ENCODE assay signal across 1 cellular context in the genomic region with DNA sequence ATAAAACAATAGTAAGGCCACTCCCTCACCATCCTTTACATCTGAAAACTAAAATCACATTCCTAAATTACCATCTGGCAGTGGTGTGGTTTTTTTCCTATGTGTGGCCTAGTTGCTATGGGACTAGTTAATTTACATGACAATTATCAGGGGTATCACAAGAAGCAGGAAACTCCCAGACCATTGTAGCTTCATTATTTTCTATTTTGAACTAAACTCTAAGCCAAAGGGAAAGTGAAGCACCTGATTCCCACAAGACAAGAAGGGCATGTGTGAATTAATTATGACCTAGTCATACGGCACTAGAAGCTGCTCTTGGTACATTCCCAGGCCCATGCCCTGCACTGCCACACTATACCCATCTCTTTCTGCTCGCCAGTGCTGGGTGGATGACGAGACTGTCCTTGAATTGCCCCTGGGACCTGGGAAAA.
TF ChIP-seq lines count a peak whose summit lies in the region.

No MANE protein-coding gene starts in this region.

TF ChIP-seq in GM12878, 131 proteins besides CTCF, POLR2A, EP300 and RAD21 (continued from another document and continues in another):
- TF ChIP-seq ELK1 (IDR thresholded peaks at IDR 0.05; ENCODE audit: low read depth, low read length) (no peak), SUZ12 (IDR thresholded peaks at IDR 0.05; ENCODE audit: unreplicated experiment) (no peak), BCL3 (IDR thresholded peaks at IDR 0.05; ENCODE audit: borderline replicate concordance, insufficient read depth, low read depth, low read length, poor library complexity, severe bottlenecking) (no peak), SREBF1 (IDR thresholded peaks at IDR 0.05; ENCODE audit: low read length) (no peak), MYC (IDR thresholded peaks at IDR 0.05; ENCODE audit: insufficient read depth, insufficient read length, insufficient replicate concordance, low read length, severe bottlenecking) (no peak), IRF4 (IDR thresholded peaks at IDR 0.05; ENCODE audit: low read depth, low read length) (no peak), HCFC1 (IDR thresholded peaks at IDR 0.05; ENCODE audit: low read length) (no peak), ATF7 (IDR thresholded peaks at IDR 0.05; ENCODE audit: low read depth) (peak; percentile 42; the same call in 1 of the 2 replicates), NFYA (IDR thresholded peaks at IDR 0.05; ENCODE audit: borderline replicate concordance, low read depth, low read length) (no peak), KAT2A (conservative IDR thresholded peaks at IDR 0.05; ENCODE audit: control insufficient read depth, low read depth, low read length) (no peak), POLR2AphosphoS2 (IDR thresholded peaks at IDR 0.05; ENCODE audit: low read depth, low read length) (no peak), MEF2B (IDR thresholded peaks at IDR 0.05; ENCODE audit: partially characterized antibody, poor library complexity, severe bottlenecking) (peak; percentile 92), YY1 (IDR thresholded peaks at IDR 0.05; ENCODE audit: low read depth, low read length) (no peak), ZSCAN29 (IDR thresholded peaks at IDR 0.05) (no peak), PRDM15 (CRISPR knock-in tag; IDR thresholded peaks at IDR 0.05) (no peak), RELA (IDR thresholded peaks at IDR 0.05; ENCODE audit: borderline replicate concordance, partially characterized antibody) (no peak), FOXM1 (IDR thresholded peaks at IDR 0.05; ENCODE audit: low read depth, low read length) (no peak), HDAC2 (IDR thresholded peaks at IDR 0.05) (no peak), RB1 (IDR thresholded peaks at IDR 0.05; ENCODE audit: borderline replicate concordance) (no peak), NR2C2 (IDR thresholded peaks at IDR 0.05; ENCODE audit: borderline replicate concordance, control insufficient read depth, insufficient read length, low read depth) (no peak), BHLHE40 (IDR thresholded peaks at IDR 0.05; ENCODE audit: borderline replicate concordance in 1 of 2, low read depth in 2 of 2, low read length in 1 of 2) (peak; percentile 17 to 48; a peak in 1 of 4 replicates), WRNIP1 (IDR thresholded peaks at IDR 0.05; ENCODE audit: borderline replicate concordance, low read depth, low read length) (no peak), LARP7 (IDR thresholded peaks at IDR 0.05) (peak; percentile 45; the same call in 1 of the 2 replicates), ZNF592 (IDR thresholded peaks at IDR 0.05) (0 out of 2 replicates have a peak, but pooled peaks have one; percentile 47), BCL11A (IDR thresholded peaks at IDR 0.05; ENCODE audit: low read depth, low read length) (no peak), SMARCA5 (IDR thresholded peaks at IDR 0.05) (no peak), ZNF24 (IDR thresholded peaks at IDR 0.05) (0 out of 2 replicates have a peak, but pooled peaks have one; percentile 16), RBBP5 (conservative IDR thresholded peaks at IDR 0.05) (no peak), REST (IDR thresholded peaks at IDR 0.05; ENCODE audit: low read depth, low read length) (no peak), MTA2 (IDR thresholded peaks at IDR 0.05; ENCODE audit: low read depth) (peak; percentile 81), BRCA1 (IDR thresholded peaks at IDR 0.05; ENCODE audit: low read depth, low read length) (no peak), PBX3 (IDR thresholded peaks at IDR 0.05; ENCODE audit: insufficient replicate concordance, low read depth, low read length) (no peak), IKZF1 (conservative IDR thresholded peaks at IDR 0.05) (peak; percentile 64; the same call in 1 of the 2 replicates), ZNF622 (IDR thresholded peaks at IDR 0.05) (no peak)
- TF ChIP-seq, protein P1, sequence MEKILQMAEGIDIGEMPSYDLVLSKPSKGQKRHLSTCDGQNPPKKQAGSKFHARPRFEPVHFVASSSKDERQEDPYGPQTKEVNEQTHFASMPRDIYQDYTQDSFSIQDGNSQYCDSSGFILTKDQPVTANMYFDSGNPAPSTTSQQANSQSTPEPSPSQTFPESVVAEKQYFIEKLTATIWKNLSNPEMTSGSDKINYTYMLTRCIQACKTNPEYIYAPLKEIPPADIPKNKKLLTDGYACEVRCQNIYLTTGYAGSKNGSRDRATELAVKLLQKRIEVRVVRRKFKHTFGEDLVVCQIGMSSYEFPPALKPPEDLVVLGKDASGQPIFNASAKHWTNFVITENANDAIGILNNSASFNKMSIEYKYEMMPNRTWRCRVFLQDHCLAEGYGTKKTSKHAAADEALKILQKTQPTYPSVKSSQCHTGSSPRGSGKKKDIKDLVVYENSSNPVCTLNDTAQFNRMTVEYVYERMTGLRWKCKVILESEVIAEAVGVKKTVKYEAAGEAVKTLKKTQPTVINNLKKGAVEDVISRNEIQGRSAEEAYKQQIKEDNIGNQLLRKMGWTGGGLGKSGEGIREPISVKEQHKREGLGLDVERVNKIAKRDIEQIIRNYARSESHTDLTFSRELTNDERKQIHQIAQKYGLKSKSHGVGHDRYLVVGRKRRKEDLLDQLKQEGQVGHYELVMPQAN (conservative IDR thresholded peaks at IDR 0.05): no peak
- TF ChIP-seq, protein P2, sequence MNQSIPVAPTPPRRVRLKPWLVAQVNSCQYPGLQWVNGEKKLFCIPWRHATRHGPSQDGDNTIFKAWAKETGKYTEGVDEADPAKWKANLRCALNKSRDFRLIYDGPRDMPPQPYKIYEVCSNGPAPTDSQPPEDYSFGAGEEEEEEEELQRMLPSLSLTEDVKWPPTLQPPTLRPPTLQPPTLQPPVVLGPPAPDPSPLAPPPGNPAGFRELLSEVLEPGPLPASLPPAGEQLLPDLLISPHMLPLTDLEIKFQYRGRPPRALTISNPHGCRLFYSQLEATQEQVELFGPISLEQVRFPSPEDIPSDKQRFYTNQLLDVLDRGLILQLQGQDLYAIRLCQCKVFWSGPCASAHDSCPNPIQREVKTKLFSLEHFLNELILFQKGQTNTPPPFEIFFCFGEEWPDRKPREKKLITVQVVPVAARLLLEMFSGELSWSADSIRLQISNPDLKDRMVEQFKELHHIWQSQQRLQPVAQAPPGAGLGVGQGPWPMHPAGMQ (IDR thresholded peaks at IDR 0.05; ENCODE audit: borderline replicate concordance): no peak
- TF ChIP-seq, protein P3, sequence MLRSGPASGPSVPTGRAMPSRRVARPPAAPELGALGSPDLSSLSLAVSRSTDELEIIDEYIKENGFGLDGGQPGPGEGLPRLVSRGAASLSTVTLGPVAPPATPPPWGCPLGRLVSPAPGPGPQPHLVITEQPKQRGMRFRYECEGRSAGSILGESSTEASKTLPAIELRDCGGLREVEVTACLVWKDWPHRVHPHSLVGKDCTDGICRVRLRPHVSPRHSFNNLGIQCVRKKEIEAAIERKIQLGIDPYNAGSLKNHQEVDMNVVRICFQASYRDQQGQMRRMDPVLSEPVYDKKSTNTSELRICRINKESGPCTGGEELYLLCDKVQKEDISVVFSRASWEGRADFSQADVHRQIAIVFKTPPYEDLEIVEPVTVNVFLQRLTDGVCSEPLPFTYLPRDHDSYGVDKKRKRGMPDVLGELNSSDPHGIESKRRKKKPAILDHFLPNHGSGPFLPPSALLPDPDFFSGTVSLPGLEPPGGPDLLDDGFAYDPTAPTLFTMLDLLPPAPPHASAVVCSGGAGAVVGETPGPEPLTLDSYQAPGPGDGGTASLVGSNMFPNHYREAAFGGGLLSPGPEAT (IDR thresholded peaks at IDR 0.05; ENCODE audit: low read depth): peak; percentile 86
